In genomic region chr10:4282496-4282895, GRCh38 we compare ENCODE assay signal across 11 cellular contexts.
"Had no signal": no experiment of that assay in that cellular context is flagged by ENCODE, and none has a peak within 500 bp of the region (broad histone marks: within the 10 kb centered on the region; RNA-seq: fewer than 3 reads in every experiment).

No MANE protein-coding gene starts in this region.

- H3K27me3 ChIP-seq: right lobe of liver, spleen had no signal

- H3K36me3 ChIP-seq: right lobe of liver, spleen had no signal

- H3K27ac Mint-ChIP-seq: activated naive CD8-positive, alpha-beta T cell; naive thymus-derived CD8-positive, alpha-beta T cell; stimulated activated memory B cell treated with anti-CD40 and anti-IgM and Interleukin-4, amounts not matched to agents 10 μg/mL and 1 μg/mL and 100 μg/mL, for 72 hours; T-helper 1 cell treated with Interleukin-12 subunit alpha and Interleukin-12 subunit beta and Interleukin-4 antibody, amounts not matched to agents 30 μg/mL and 1 μg/mL, for 36 hours had no signal

- H3K36me3 Mint-ChIP-seq: activated naive CD8-positive, alpha-beta T cell; naive thymus-derived CD8-positive, alpha-beta T cell; stimulated activated memory B cell treated with anti-CD40 and anti-IgM and Interleukin-4, amounts not matched to agents 10 μg/mL and 1 μg/mL and 100 μg/mL, for 72 hours had no signal

- H3K4me1 Mint-ChIP-seq: stimulated activated memory B cell treated with anti-CD40 and anti-IgM and Interleukin-4, amounts not matched to agents 10 μg/mL and 1 μg/mL and 100 μg/mL, for 72 hours had no signal

- H3K9me3 ChIP-seq: right lobe of liver, spleen had no signal

- H3K27me3 Mint-ChIP-seq: activated naive CD8-positive, alpha-beta T cell; stimulated activated memory B cell treated with anti-CD40 and anti-IgM and Interleukin-4, amounts not matched to agents 10 μg/mL and 1 μg/mL and 100 μg/mL, for 72 hours had no signal

- H3K4me3 Mint-ChIP-seq: activated naive CD8-positive, alpha-beta T cell; naive thymus-derived CD8-positive, alpha-beta T cell; stimulated activated memory B cell treated with anti-CD40 and anti-IgM and Interleukin-4, amounts not matched to agents 10 μg/mL and 1 μg/mL and 100 μg/mL, for 72 hours; T-helper 1 cell treated with Interleukin-12 subunit alpha and Interleukin-12 subunit beta and Interleukin-4 antibody, amounts not matched to agents 30 μg/mL and 1 μg/mL, for 36 hours had no signal

- DNase-seq: activated CD4-positive, alpha-beta T cell treated with anti-CD3 and anti-CD28 coated beads, Interleukin-2, amount 50 U/mL, for 1 hour; activated effector memory CD4-positive, alpha-beta T cell treated with Interleukin-2 at 50 U/mL for 16 hours; hippocampal formation; naive thymus-derived CD8-positive, alpha-beta T cell; right lobe of liver; Right ventricle myocardium superior; spleen; stimulated activated CD4-positive, alpha-beta T cell treated with anti-CD3 and anti-CD28 coated beads, Interleukin-1b, Interleukin-23, amount 100 ng/mL, for 48 hours had no signal

- ATAC-seq: naive thymus-derived CD8-positive, alpha-beta T cell; right lobe of liver; stimulated activated memory B cell treated with anti-CD40 and anti-IgM and Interleukin-4, amounts not matched to agents 10 μg/mL and 1 μg/mL and 100 μg/mL, for 72 hours had no signal

- H3K9me3 Mint-ChIP-seq: naive thymus-derived CD8-positive, alpha-beta T cell; stimulated activated memory B cell treated with anti-CD40 and anti-IgM and Interleukin-4, amounts not matched to agents 10 μg/mL and 1 μg/mL and 100 μg/mL, for 72 hours; T-helper 1 cell treated with Interleukin-12 subunit alpha and Interleukin-12 subunit beta and Interleukin-4 antibody, amounts not matched to agents 30 μg/mL and 1 μg/mL, for 36 hours had no signal

- H3K4me1 ChIP-seq: right lobe of liver had no signal

- H3K4me3 ChIP-seq: right lobe of liver, spleen had no signal
